15 cellular contexts compared by ENCODE assay signal in the genomic region with DNA sequence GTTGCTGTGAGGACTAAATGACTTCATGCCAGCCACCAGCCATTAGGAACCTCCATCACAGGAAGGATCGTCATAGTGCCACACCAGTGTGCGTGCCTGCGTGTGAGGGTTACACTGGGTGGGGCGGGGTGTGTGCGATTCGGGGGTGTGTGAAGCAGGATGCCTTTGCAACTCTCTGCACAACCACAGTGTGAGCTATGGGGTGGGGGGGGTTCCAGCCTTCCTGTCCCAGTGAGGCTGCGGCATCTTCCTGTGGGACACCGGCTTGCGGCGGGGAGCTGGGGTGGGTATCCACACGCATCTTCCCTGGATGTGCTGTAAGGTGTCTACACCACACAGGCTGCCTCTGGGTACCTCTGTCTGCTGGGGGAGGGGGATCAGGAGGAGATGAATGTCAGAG. TPM values are rescaled to one million over a fixed set of nuclear protein-coding genes. Genes with fewer than 3 reads are reported as not detected.
DNase-seq lines count a peak whose midpoint lies in the region; ATAC-seq, FAIRE-seq and TF ChIP-seq lines count a peak whose summit lies in the region.
"Had no signal": no experiment of that assay in that cellular context is flagged by ENCODE, and none has a peak within 500 bp of the region (broad histone marks: within the 10 kb centered on the region; RNA-seq: fewer than 3 reads in every experiment).

No MANE protein-coding gene starts in this region.

- no peaks in the 10 kb centered on the region for H3K36me3 ChIP-seq in kidney (ENCODE audit: control insufficient read depth in 1 of 2, insufficient read depth in 2 of 2, low read length in 2 of 2)
- H3K36me3 ChIP-seq: adrenal gland, SJSA1 had no signal

- no peak overlapping the region for H3K9ac ChIP-seq in kidney (ENCODE audit: low read length in 2 of 2)

- H3K4me3 ChIP-seq in kidney (ENCODE audit: low read length in 2 of 2): no peak overlapping the region
- H3K4me3 ChIP-seq: adrenal gland, SJSA1 had no signal

- H3K36me3 Mint-ChIP-seq in stimulated activated memory B cell treated with anti-CD40 and anti-IgM and Interleukin-4, amounts not matched to agents 10 μg/mL and 1 μg/mL and 100 μg/mL, for 72 hours: peaks cover 4% of the 10 kb centered on the region

- intact Hi-C loops in kidney (cut with DNase I): no loop called here

- TF ChIP-seq CTCF in kidney (IDR thresholded peaks at IDR 0.05; ENCODE audit: borderline replicate concordance, extremely low read depth, insufficient read depth): no peak

- ATAC-seq in stimulated activated memory B cell treated with anti-CD40 and anti-IgM and Interleukin-4, amounts not matched to agents 10 μg/mL and 1 μg/mL and 100 μg/mL, for 72 hours: no peak

- H3K4me3 Mint-ChIP-seq in stimulated activated memory B cell treated with anti-CD40 and anti-IgM and Interleukin-4, amounts not matched to agents 10 μg/mL and 1 μg/mL and 100 μg/mL, for 72 hours: peak overlapping the region; percentile 35

- H3K27ac ChIP-seq in kidney (ENCODE audit: low read depth in 2 of 2, low read length in 2 of 2) (no peak overlapping the region), substantia nigra (ENCODE audit: low read depth, low read length, poor library complexity, severe bottlenecking) (no peak overlapping the region)
- H3K27ac ChIP-seq: adrenal gland, SJSA1 had no signal

- no peak overlapping the region for H3K27ac Mint-ChIP-seq in stimulated activated memory B cell treated with anti-CD40 and anti-IgM and Interleukin-4, amounts not matched to agents 10 μg/mL and 1 μg/mL and 100 μg/mL, for 72 hours

- no peak for FAIRE-seq in kidney (lab: Jason Lieb, UNC)

- peaks cover 8% of the 10 kb centered on the region for H3K9me3 Mint-ChIP-seq in stimulated activated memory B cell treated with anti-CD40 and anti-IgM and Interleukin-4, amounts not matched to agents 10 μg/mL and 1 μg/mL and 100 μg/mL, for 72 hours

- peaks cover 17% of the 10 kb centered on the region for H3K4me1 Mint-ChIP-seq in stimulated activated memory B cell treated with anti-CD40 and anti-IgM and Interleukin-4, amounts not matched to agents 10 μg/mL and 1 μg/mL and 100 μg/mL, for 72 hours

- peaks cover 0 to 10% of the 10 kb centered on the region in 2 donors for H3K4me1 ChIP-seq in kidney (ENCODE audit: control insufficient read depth in 1 of 2, insufficient read depth in 1 of 2, low read depth in 1 of 2, low read length in 2 of 2)

- no peaks in the 10 kb centered on the region for H3K9me3 ChIP-seq in kidney (ENCODE audit: control insufficient read depth in 1 of 2, low read length in 2 of 2)
- H3K9me3 ChIP-seq: adrenal gland, SJSA1 had no signal

- peaks cover 57% of the 10 kb centered on the region for H3K27me3 Mint-ChIP-seq in stimulated activated memory B cell treated with anti-CD40 and anti-IgM and Interleukin-4, amounts not matched to agents 10 μg/mL and 1 μg/mL and 100 μg/mL, for 72 hours

- peak; percentile 51 for DNase-seq in activated effector memory CD4-positive, alpha-beta T cell treated with anti-CD3 and anti-CD28 coated beads, Interleukin-2, amount 50 U/mL, for 16 hours
- no peak for DNase-seq in activated effector memory CD4-positive, alpha-beta T cell treated with Interleukin-2 at 50 U/mL for 16 hours
- DNase-seq in T-helper 2 cell: peak in 4 of 5 experiments; percentile 2 to 50 (median 4)
- DNase-seq in kidney: peak; percentile 49
- no peak for DNase-seq in HuH-7.5 (ENCODE audit: low spot score)
- DNase-seq in SIG-M5 treated with dmso at 0.1 percent for 504 hours (lab: John Stamatoyannopoulos, UW; ENCODE audit: unreplicated experiment): no peak
- no peak for DNase-seq in substantia nigra (lab: John Stamatoyannopoulos, UW)
- DNase-seq: activated CD4-positive, alpha-beta T cell treated with anti-CD3 and anti-CD28 coated beads, Interleukin-2, amount 50 U/mL, for 1 hour; KG1; NCI-H146; NCI-H82; occipital lobe had no signal

RNA-seq across cellular contexts. Expression of a gene that starts 6.8 kb away (rescaled TPM):
- total RNA-seq in kidney: 3.8 TPM
- polyA plus RNA-seq in kidney (ENCODE audit: insufficient read depth, low read depth, low replicate concordance): 3.5 TPM
- total RNA-seq: SJSA1 had no signal

Comparison
In these comparisons a context has a peak if more than half of its experiments do, and no peak if none do; other contexts are left out.
1. DNase-seq: peak in activated effector memory CD4-positive, alpha-beta T cell treated with anti-CD3 and anti-CD28 coated beads, Interleukin-2, amount 50 U/mL, for 16 hours (single experiment), T-helper 2 cell (4 of 5) and kidney (single experiment); none in activated effector memory CD4-positive, alpha-beta T cell treated with Interleukin-2 at 50 U/mL for 16 hours (single experiment), HuH-7.5 (single experiment), SIG-M5 treated with dmso at 0.1 percent for 504 hours (single experiment) and substantia nigra (0 of 49).